In genomic region chr3:28067014-28067413, GRCh38 we compare ENCODE assay signal across 9 cellular contexts.
"Had no signal": no experiment of that assay in that cellular context is flagged by ENCODE, and none has a peak within 500 bp of the region (broad histone marks: within the 10 kb centered on the region; RNA-seq: fewer than 3 reads in every experiment).

No MANE protein-coding gene starts in this region.

- H3K4me3 Mint-ChIP-seq: H9, HFFc6 had no signal

- H3K4me3 ChIP-seq: K562 had no signal

- H3K27ac ChIP-seq: HL-60 had no signal

- FAIRE-seq: H54, K562 had no signal

- H3K27ac Mint-ChIP-seq: H9, HFFc6 had no signal

- DNase-seq: GOT3, H9, HCEC 1CT, HFFc6, IMR-90, KG1 had no signal

- ATAC-seq: K562 had no signal
